In the genomic region with DNA sequence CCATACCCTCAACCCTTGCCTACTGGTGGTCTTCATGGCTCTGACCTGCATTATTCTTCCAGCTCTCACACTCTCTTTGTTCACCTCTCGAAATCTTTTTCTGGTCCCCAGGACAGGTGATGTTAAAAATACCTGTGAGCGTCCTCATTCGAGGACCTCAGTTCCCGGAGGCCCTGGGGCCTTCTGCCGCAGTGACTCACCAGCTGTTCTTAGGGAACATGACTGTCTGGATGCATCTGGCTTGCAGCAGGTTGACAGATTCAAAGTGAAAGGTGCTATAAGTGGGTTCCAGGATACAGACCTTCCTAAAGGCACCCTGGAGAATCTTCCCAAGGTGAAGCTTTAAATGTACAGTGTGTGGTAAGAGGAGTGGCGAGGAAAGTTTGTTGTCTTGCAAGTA, we compare ENCODE assay signal across 34 cellular contexts.
"Had no signal": no experiment of that assay in that cellular context is flagged by ENCODE, and none has a peak within 500 bp of the region (broad histone marks: within the 10 kb centered on the region; RNA-seq: fewer than 3 reads in every experiment).

No MANE protein-coding gene starts in this region.

- ATAC-seq: activated T-cell treated with anti-CD3 and anti-CD28 coated beads, Interleukin-2, amount 50 U/mL, for 72 hours; activated T-helper 17 cell treated with anti-CD3 and anti-CD28 coated beads, Interleukin-2, amount 50 U/mL, for 72 hours had no signal

- H3K4me3 ChIP-seq: ascending aorta, cardiac muscle cell, Peyer's patch, SJCRH30, SK-N-MC had no signal

- DNase-seq: activated CD4-positive, alpha-beta memory T cell treated with anti-CD3 and anti-CD28 coated beads, Interleukin-2, amount 10 ng/mL, durations not matched to agents 7 days and 5 days; activated CD4-positive, alpha-beta T cell treated with anti-CD3 and anti-CD28 coated beads for 1 hour; activated CD4-positive, alpha-beta T cell treated with anti-CD3 and anti-CD28 coated beads for 48 hours; activated CD4-positive, CD25-positive, alpha-beta regulatory T cell; activated CD8-positive, alpha-beta memory T cell treated with anti-CD3 and anti-CD28 coated beads for 24 hours; activated effector memory CD4-positive, alpha-beta T cell treated with anti-CD3 and anti-CD28 coated beads, Interleukin-2, amount 50 U/mL, for 16 hours; activated naive CD4-positive, alpha-beta T cell; activated naive CD4-positive, alpha-beta T cell treated with anti-CD3 and anti-CD28 coated beads, Interleukin-2, amount 50 U/mL, for 16 hours; activated naive CD8-positive, alpha-beta T cell treated with anti-CD3 and anti-CD28 coated beads for 36 hours; activated T-cell treated with anti-CD3 and anti-CD28 coated beads, Interleukin-2, amount 50 U/mL, for 1 hour; activated T-cell treated with anti-CD3 and anti-CD28 coated beads, Interleukin-2, amount 50 U/mL, for 72 hours; amygdala; Karpas-422; KBM-7; MM.1S; MV-4-11; NCI-H1092; NCI-H1436 treated with DMSO at 0.1 percent for 48 hours; NCI-H1694 treated with DMSO at 0.1 percent for 48 hours; NCI-H2029; NCI-H2227 treated with DMSO at 0.1 percent for 48 hours; NCI-H446; NCI-H510A treated with DMSO at 0.1 percent for 48 hours; NCI-H526 treated with DMSO at 0.1 percent for 48 hours; NCI-H774; Peyer's patch; SHP77; SJCRH30; T1000; WERI-Rb-1 had no signal

- H3K9me3 ChIP-seq: ascending aorta, Peyer's patch, SJCRH30 had no signal

- H3K36me3 ChIP-seq: ascending aorta, cardiac muscle cell, Peyer's patch, SJCRH30, WERI-Rb-1 had no signal

- H3K27ac ChIP-seq: ascending aorta, cardiac muscle cell, Peyer's patch, SJCRH30, SK-N-MC, WERI-Rb-1 had no signal

- H3K27me3 ChIP-seq: ascending aorta, cardiac muscle cell, Peyer's patch, SJCRH30 had no signal
